ENCODE assay signal across 1 cellular context in genomic region chr11:62811659-62812058, GRCh38.
TF ChIP-seq lines count a peak whose summit lies in the region.

No MANE protein-coding gene starts in this region.

TF ChIP-seq in HepG2, 621 proteins besides CTCF, POLR2A, EP300 and RAD21:
- TF ChIP-seq NFAT5 (CRISPR knock-in tag; IDR thresholded peaks at IDR 0.05) (no peak), SAP130 (CRISPR knock-in tag; IDR thresholded peaks at IDR 0.05; ENCODE audit: low read depth) (peak; percentile 30; the same call in 1 of the 2 replicates), ZNF878 (CRISPR knock-in tag; IDR thresholded peaks at IDR 0.05) (no peak), ZNF234 (CRISPR knock-in tag; conservative IDR thresholded peaks at IDR 0.05) (no peak), TOE1 (CRISPR knock-in tag; IDR thresholded peaks at IDR 0.05) (no peak), JDP2 (CRISPR knock-in tag; IDR thresholded peaks at IDR 0.05; ENCODE audit: borderline replicate concordance) (no peak)
